ENCODE assay signal across 1 cellular context in genomic region chr17:48047741-48048320, GRCh38.
TF ChIP-seq lines count a peak whose summit lies in the region.

No MANE protein-coding gene starts in this region.

TF ChIP-seq in HEK293, 187 proteins besides CTCF, POLR2A, EP300 and RAD21 (continued from another document):
- TF ChIP-seq ZNF292 (tag by site-specific recombination; IDR thresholded peaks at IDR 0.05; ENCODE audit: borderline replicate concordance, low read depth), result no peak
- TF ChIP-seq ZNF549 (tag by site-specific recombination; IDR thresholded peaks at IDR 0.05), result no peak
- 0 out of 2 replicates have a peak, but pooled peaks have one; percentile 28 for TF ChIP-seq ZNF624 (tag by site-specific recombination; IDR thresholded peaks at IDR 0.05)
- no peak for TF ChIP-seq ZNF837 (tag by site-specific recombination; IDR thresholded peaks at IDR 0.05)
- TF ChIP-seq ZBTB8A (tag by site-specific recombination; IDR thresholded peaks at IDR 0.05), result peak; percentile 100
- TF ChIP-seq ATF2 (tag by site-specific recombination; IDR thresholded peaks at IDR 0.05; ENCODE audit: low read depth), result no peak
- peak; percentile 99 for TF ChIP-seq PBX3 (CRISPR knock-in tag; IDR thresholded peaks at IDR 0.05)
- TF ChIP-seq SP7 (tag by site-specific recombination; IDR thresholded peaks at IDR 0.05), result peak; percentile 5
- no peak for TF ChIP-seq ZNF16 (tag by site-specific recombination; IDR thresholded peaks at IDR 0.05; ENCODE audit: low read depth)
- TF ChIP-seq, protein P1, sequence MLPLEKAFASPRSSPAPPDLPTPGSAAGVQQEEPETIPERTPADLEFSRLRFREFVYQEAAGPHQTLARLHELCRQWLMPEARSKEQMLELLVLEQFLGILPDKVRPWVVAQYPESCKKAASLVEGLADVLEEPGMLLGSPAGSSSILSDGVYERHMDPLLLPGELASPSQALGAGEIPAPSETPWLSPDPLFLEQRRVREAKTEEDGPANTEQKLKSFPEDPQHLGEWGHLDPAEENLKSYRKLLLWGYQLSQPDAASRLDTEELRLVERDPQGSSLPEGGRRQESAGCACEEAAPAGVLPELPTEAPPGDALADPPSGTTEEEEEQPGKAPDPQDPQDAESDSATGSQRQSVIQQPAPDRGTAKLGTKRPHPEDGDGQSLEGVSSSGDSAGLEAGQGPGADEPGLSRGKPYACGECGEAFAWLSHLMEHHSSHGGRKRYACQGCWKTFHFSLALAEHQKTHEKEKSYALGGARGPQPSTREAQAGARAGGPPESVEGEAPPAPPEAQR (tag by site-specific recombination; IDR thresholded peaks at IDR 0.05), result peak; percentile 72; the same call in 1 of the 2 replicates
- TF ChIP-seq ZNF776 (tag by site-specific recombination; IDR thresholded peaks at IDR 0.05; ENCODE audit: borderline replicate concordance), result no peak
- TF ChIP-seq WT1 (tag by site-specific recombination; IDR thresholded peaks at IDR 0.05), result peak; percentile 41; the same call in 1 of the 2 replicates
- TF ChIP-seq ZNF335 (tag by site-specific recombination; conservative IDR thresholded peaks at IDR 0.05), result peak; percentile 84
- peak; percentile 73; the same call in 1 of the 2 replicates for TF ChIP-seq REPIN1 (tag by site-specific recombination; IDR thresholded peaks at IDR 0.05; ENCODE audit: low read depth)
- peak; percentile 81 for TF ChIP-seq ZNF843 (tag by site-specific recombination; IDR thresholded peaks at IDR 0.05)
- peak; percentile 80; the same call in 1 of the 2 replicates for TF ChIP-seq ZNF660 (tag by site-specific recombination; IDR thresholded peaks at IDR 0.05)
- no peak for TF ChIP-seq GLI2 (tag by site-specific recombination; IDR thresholded peaks at IDR 0.05; ENCODE audit: borderline replicate concordance, low read depth)
- TF ChIP-seq ZNF132 (tag by site-specific recombination; IDR thresholded peaks at IDR 0.05; ENCODE audit: borderline replicate concordance), result no peak
- TF ChIP-seq ZNF548 (tag by site-specific recombination; IDR thresholded peaks at IDR 0.05), result no peak
- no peak for TF ChIP-seq ZNF48 (tag by site-specific recombination; IDR thresholded peaks at IDR 0.05)
- 0 out of 2 replicates have a peak, but pooled peaks have one; percentile 35 for TF ChIP-seq GLIS2 (tag by site-specific recombination; IDR thresholded peaks at IDR 0.05)
- TF ChIP-seq ZNF404 (tag by site-specific recombination; IDR thresholded peaks at IDR 0.05), result no peak
- TF ChIP-seq, protein P2, sequence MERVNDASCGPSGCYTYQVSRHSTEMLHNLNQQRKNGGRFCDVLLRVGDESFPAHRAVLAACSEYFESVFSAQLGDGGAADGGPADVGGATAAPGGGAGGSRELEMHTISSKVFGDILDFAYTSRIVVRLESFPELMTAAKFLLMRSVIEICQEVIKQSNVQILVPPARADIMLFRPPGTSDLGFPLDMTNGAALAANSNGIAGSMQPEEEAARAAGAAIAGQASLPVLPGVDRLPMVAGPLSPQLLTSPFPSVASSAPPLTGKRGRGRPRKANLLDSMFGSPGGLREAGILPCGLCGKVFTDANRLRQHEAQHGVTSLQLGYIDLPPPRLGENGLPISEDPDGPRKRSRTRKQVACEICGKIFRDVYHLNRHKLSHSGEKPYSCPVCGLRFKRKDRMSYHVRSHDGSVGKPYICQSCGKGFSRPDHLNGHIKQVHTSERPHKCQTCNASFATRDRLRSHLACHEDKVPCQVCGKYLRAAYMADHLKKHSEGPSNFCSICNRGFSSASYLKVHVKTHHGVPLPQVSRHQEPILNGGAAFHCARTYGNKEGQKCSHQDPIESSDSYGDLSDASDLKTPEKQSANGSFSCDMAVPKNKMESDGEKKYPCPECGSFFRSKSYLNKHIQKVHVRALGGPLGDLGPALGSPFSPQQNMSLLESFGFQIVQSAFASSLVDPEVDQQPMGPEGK (tag by site-specific recombination; IDR thresholded peaks at IDR 0.05), result peak; percentile 54
- TF ChIP-seq ZNF266 (tag by site-specific recombination; IDR thresholded peaks at IDR 0.05; ENCODE audit: low read depth), result no peak
- TF ChIP-seq YY1 (tag by site-specific recombination; IDR thresholded peaks at IDR 0.05), result peak; percentile 97
- TF ChIP-seq BCL11B (tag by site-specific recombination; IDR thresholded peaks at IDR 0.05; ENCODE audit: low read depth), result no peak
- no peak for TF ChIP-seq ZNF239 (tag by site-specific recombination; IDR thresholded peaks at IDR 0.05)
- TF ChIP-seq PRDM4 (tag by site-specific recombination; IDR thresholded peaks at IDR 0.05), result peak; percentile 52
- no peak for TF ChIP-seq ZNF626 (tag by site-specific recombination; IDR thresholded peaks at IDR 0.05)
- TF ChIP-seq ZNF23 (tag by site-specific recombination; IDR thresholded peaks at IDR 0.05; ENCODE audit: borderline replicate concordance), result no peak
- TF ChIP-seq ZNF610 (tag by site-specific recombination; IDR thresholded peaks at IDR 0.05; ENCODE audit: borderline replicate concordance), result peak; percentile 53; the same call in 1 of the 2 replicates
- TF ChIP-seq ZNF777 (tag by site-specific recombination; IDR thresholded peaks at IDR 0.05; ENCODE audit: borderline replicate concordance), result peak; percentile 92; the same call in 1 of the 2 replicates
- TF ChIP-seq, protein P3, sequence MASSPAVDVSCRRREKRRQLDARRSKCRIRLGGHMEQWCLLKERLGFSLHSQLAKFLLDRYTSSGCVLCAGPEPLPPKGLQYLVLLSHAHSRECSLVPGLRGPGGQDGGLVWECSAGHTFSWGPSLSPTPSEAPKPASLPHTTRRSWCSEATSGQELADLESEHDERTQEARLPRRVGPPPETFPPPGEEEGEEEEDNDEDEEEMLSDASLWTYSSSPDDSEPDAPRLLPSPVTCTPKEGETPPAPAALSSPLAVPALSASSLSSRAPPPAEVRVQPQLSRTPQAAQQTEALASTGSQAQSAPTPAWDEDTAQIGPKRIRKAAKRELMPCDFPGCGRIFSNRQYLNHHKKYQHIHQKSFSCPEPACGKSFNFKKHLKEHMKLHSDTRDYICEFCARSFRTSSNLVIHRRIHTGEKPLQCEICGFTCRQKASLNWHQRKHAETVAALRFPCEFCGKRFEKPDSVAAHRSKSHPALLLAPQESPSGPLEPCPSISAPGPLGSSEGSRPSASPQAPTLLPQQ (tag by site-specific recombination; IDR thresholded peaks at IDR 0.05), result peak; percentile 89
- no peak for TF ChIP-seq ZNF791 (tag by site-specific recombination; IDR thresholded peaks at IDR 0.05)
- TF ChIP-seq, protein P4, sequence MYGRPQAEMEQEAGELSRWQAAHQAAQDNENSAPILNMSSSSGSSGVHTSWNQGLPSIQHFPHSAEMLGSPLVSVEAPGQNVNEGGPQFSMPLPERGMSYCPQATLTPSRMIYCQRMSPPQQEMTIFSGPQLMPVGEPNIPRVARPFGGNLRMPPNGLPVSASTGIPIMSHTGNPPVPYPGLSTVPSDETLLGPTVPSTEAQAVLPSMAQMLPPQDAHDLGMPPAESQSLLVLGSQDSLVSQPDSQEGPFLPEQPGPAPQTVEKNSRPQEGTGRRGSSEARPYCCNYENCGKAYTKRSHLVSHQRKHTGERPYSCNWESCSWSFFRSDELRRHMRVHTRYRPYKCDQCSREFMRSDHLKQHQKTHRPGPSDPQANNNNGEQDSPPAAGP (tag by site-specific recombination; IDR thresholded peaks at IDR 0.05), result peak; percentile 86; the same call in 1 of the 2 replicates
- TF ChIP-seq ZNF423 (tag by site-specific recombination; IDR thresholded peaks at IDR 0.05), result no peak
TF ChIP-seq in HEK293: peak in this region for 75.
